ENCODE assay signal across 8 cellular contexts in the genomic region with DNA sequence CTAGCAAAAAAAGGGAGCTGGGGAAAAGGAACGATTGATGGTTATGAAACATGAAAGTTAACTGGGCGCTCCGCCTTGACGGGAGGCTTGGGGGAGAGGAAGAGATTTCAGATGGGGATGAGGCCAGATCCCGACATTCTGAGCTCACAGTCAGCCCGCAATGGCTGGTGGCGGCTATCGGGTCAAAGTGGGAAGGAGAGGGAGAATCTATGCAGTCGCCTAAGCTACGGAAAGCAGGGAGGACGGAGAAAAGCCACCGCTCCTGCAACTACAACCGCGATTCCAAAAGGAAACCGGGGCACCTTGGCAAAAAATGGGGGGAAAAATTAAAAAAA. TPM values are rescaled to one million over a fixed set of nuclear protein-coding genes. Genes with fewer than 3 reads are reported as not detected.
DNase-seq lines count a peak whose midpoint lies in the region; FAIRE-seq and TF ChIP-seq lines count a peak whose summit lies in the region.

No MANE protein-coding gene starts in this region.

- intact Hi-C loops in Caco-2 (cut with micrococcal nuclease; ENCODE audit: unreplicated experiment) = no loop called here
- intact Hi-C loops in dendritic cell treated with granulocyte-macrophage colony-stimulating factor and Interleukin-4, amounts not matched to agents 40 ng/mL and 50 ng/mL, for 4 days (cut with micrococcal nuclease) = loop anchor here (5.0 to 10.0 kb wide), 2 partner anchors 250 to 368 kb away; partner anchors contain the start of gene ARL6IP4

- H3F3A ChIP-seq in Loucy (ENCODE audit: low read depth) = peaks cover 13% of the 10 kb centered on the region

- peak overlapping the region; percentile 80 for H2AFZ ChIP-seq in Loucy (ENCODE audit: low read length)

- H4K20me1 ChIP-seq in Loucy (ENCODE audit: insufficient read depth, low read length, poor library complexity, severe bottlenecking) = peaks cover 55% of the 10 kb centered on the region

- peaks cover 13% of the 10 kb centered on the region for H3K4me1 Mint-ChIP-seq in Caco-2 (ENCODE audit: low read depth, unreplicated experiment)
- H3K4me1 Mint-ChIP-seq in dendritic cell treated with granulocyte-macrophage colony-stimulating factor and Interleukin-4, amounts not matched to agents 40 ng/mL and 50 ng/mL, for 4 days (ENCODE audit: low read depth) = peaks cover 38% of the 10 kb centered on the region

- peak overlapping the region; percentile 91 for H3K27ac Mint-ChIP-seq in Caco-2 (ENCODE audit: unreplicated experiment)
- H3K27ac Mint-ChIP-seq in dendritic cell treated with granulocyte-macrophage colony-stimulating factor and Interleukin-4, amounts not matched to agents 40 ng/mL and 50 ng/mL, for 4 days = peak overlapping the region; percentile 98

- H3K4me1 ChIP-seq in Caco-2 (peaks cover 4% of the 10 kb centered on the region; the same call in 1 of the 2 replicates), Loucy (ENCODE audit: insufficient read depth, low read length, poor library complexity, severe bottlenecking) (peaks cover 56% of the 10 kb centered on the region), muscle layer of duodenum (ENCODE audit: control insufficient read depth in 1 of 2, insufficient read depth in 2 of 2, low read length in 2 of 2) (peaks cover 3 to 18% of the 10 kb centered on the region in 2 donors)

- CTCF ChIA-PET in Caco-2 (lab: Charles Lee) = interaction anchor here (0.6 to 2.2 kb wide), 6 partner anchors 11 to 386 kb away, joined by 3 to 20 read pairs (median 3); no protein-coding TSS in a partner anchor

- POLR2A ChIA-PET in Caco-2 (lab: Charles Lee) = interaction anchor here (0.6 to 2.3 kb wide), 17 partner anchors 9 to 479 kb away, joined by 3 to 31 read pairs (median 3); partner anchors contain the start of genes ABCB9, ATP6V0A2, KMT5A and OGFOD2

- H3K36me3 ChIP-seq in Caco-2 (ENCODE audit: control insufficient read depth, insufficient read depth, low read length) (no peaks in the 10 kb centered on the region; the same call in 1 of the 2 replicates), Loucy (ENCODE audit: insufficient read depth, low read length) (no peaks in the 10 kb centered on the region), muscle layer of duodenum (ENCODE audit: control insufficient read depth in 1 of 2, insufficient read depth in 2 of 2, low read length in 2 of 2) (peaks cover 0 to 3% of the 10 kb centered on the region in 2 donors)

- BruUV-seq in Caco-2 (replicated peaks; lab: Mats Ljungman, UMichigan) = TSS peak; percentile 54

- H3K36me3 Mint-ChIP-seq in Caco-2 (ENCODE audit: insufficient read depth, unreplicated experiment) = peaks cover 34% of the 10 kb centered on the region
- peaks cover 43% of the 10 kb centered on the region for H3K36me3 Mint-ChIP-seq in dendritic cell treated with granulocyte-macrophage colony-stimulating factor and Interleukin-4, amounts not matched to agents 40 ng/mL and 50 ng/mL, for 4 days (ENCODE audit: low read depth)

- FAIRE-seq in GM19239 (lab: Jason Lieb, UNC) = no peak

- no peaks in the 10 kb centered on the region for H3K27me3 ChIP-seq in Caco-2 (replicated peaks; ENCODE audit: control insufficient read depth, insufficient read depth, low read length)
- no peaks in the 10 kb centered on the region for H3K27me3 ChIP-seq in Loucy (ENCODE audit: insufficient read depth, low read length, poor library complexity, severe bottlenecking)
- no peaks in the 10 kb centered on the region for H3K27me3 ChIP-seq in muscle layer of duodenum (ENCODE audit: low read depth, low read length)

- no peaks in the 10 kb centered on the region for H3K27me3 Mint-ChIP-seq in Caco-2 (ENCODE audit: insufficient read depth, unreplicated experiment)
- H3K27me3 Mint-ChIP-seq in dendritic cell treated with granulocyte-macrophage colony-stimulating factor and Interleukin-4, amounts not matched to agents 40 ng/mL and 50 ng/mL, for 4 days = no peaks in the 10 kb centered on the region

- peak overlapping the region; percentile 92 for H3K27ac ChIP-seq in muscle layer of duodenum (ENCODE audit: low read length)

- TF ChIP-seq CTCF in Caco-2 (IDR thresholded peaks at IDR 0.05; ENCODE audit: insufficient read depth in 1 of 2, low read depth in 1 of 2, low read length in 1 of 2, severe bottlenecking in 1 of 2, unreplicated experiment in 1 of 2) = no peak
- no peak for TF ChIP-seq CTCF in Loucy (conservative IDR thresholded peaks at IDR 0.05; ENCODE audit: low read length)

- in situ Hi-C loops in KBM-7 (cut with MboI; ENCODE audit: low pct_unique_long_range_greater_than_20kb, low sequenced_read_pairs) = loop anchor here (25.0 kb wide), 1 partner anchor 370 kb away; no protein-coding TSS in a partner anchor

- H3K4me2 ChIP-seq in Loucy (ENCODE audit: low read depth, low read length, poor library complexity, severe bottlenecking) = peak overlapping the region; percentile 92

- H3K9me3 Mint-ChIP-seq in Caco-2 (ENCODE audit: unreplicated experiment) = no peaks in the 10 kb centered on the region
- H3K9me3 Mint-ChIP-seq in dendritic cell treated with granulocyte-macrophage colony-stimulating factor and Interleukin-4, amounts not matched to agents 40 ng/mL and 50 ng/mL, for 4 days = no peaks in the 10 kb centered on the region

- H3K4me3 ChIP-seq in Caco-2 (ENCODE audit: low read depth, low read length) (peak overlapping the region; percentile 72), Loucy (ENCODE audit: low read length, poor library complexity, severe bottlenecking) (peak overlapping the region; percentile 88), muscle layer of duodenum (ENCODE audit: low read depth in 1 of 2, low read length in 2 of 2) (peak overlapping the region; percentile 79 to 98)

- H3K4me3 Mint-ChIP-seq in Caco-2 (ENCODE audit: unreplicated experiment) = peak overlapping the region; percentile 93
- H3K4me3 Mint-ChIP-seq in dendritic cell treated with granulocyte-macrophage colony-stimulating factor and Interleukin-4, amounts not matched to agents 40 ng/mL and 50 ng/mL, for 4 days = peak overlapping the region; percentile 99

- no peaks in the 10 kb centered on the region for H3K9me2 ChIP-seq in Loucy (replicated peaks; ENCODE audit: low read depth, low read length)

- H3K9me3 ChIP-seq in Caco-2 (no peaks in the 10 kb centered on the region), Loucy (ENCODE audit: insufficient read depth, low read depth, low read length) (no peaks in the 10 kb centered on the region), muscle layer of duodenum (ENCODE audit: control insufficient read depth in 1 of 2, low read length in 2 of 2) (no peaks in the 10 kb centered on the region)

- H3K9ac ChIP-seq in Loucy (ENCODE audit: low read depth, low read length, poor library complexity, severe bottlenecking) = peak overlapping the region; percentile 97

- H3K79me2 ChIP-seq in Loucy (ENCODE audit: insufficient read depth, low read length) = peaks cover 89% of the 10 kb centered on the region

- DNase-seq in Caco-2 (no peak), 8988T (no peak), KBM-7 (no peak), GM19239 (ENCODE audit: insufficient read length, low spot score) (no peak), activated gamma-delta T cell (lab: John Stamatoyannopoulos, UW) (no peak)

RNA-seq across cellular contexts. Expression of gene MPHOSPH9, which starts 0.5 kb away (rescaled TPM):
- total RNA-seq in Caco-2 (2022) = 41.1 and 43.1 TPM in 2 replicates

RNA-seq across cellular contexts. Expression of gene MTRFR, which starts 0.8 kb away (rescaled TPM):
- 20.2 and 21.0 TPM in 2 replicates for total RNA-seq in Caco-2 (2022)

RNA-seq across cellular contexts. Expression of gene CDK2AP1, which starts 39.2 kb away (rescaled TPM):
- 81.2 and 86.8 TPM in 2 replicates for total RNA-seq in Caco-2 (2022)
